Comparison of ENCODE assay signal across 8 cellular contexts in genomic region chr16:2919511-2920255, GRCh38. TPM values are rescaled to one million over a fixed set of nuclear protein-coding genes. Genes with fewer than 3 reads are reported as not detected.
DNase-seq lines count a peak whose midpoint lies in the region; ATAC-seq and TF ChIP-seq lines count a peak whose summit lies in the region.

No MANE protein-coding gene starts in this region.

- H3K9ac ChIP-seq in KMS-11 (no peak overlapping the region), adipocyte (ENCODE audit: low read length) (peak overlapping the region; percentile 51)

- H2AFZ ChIP-seq in KMS-11 (ENCODE audit: low read depth): no peak overlapping the region

- 8 to 14% (median 11%) methylated on average over 13 of the region's 13 CpGs for WGBS in heart left ventricle, 4 donors

- intact Hi-C loops in heart left ventricle (cut with DNase I): loop anchor here in 5 of 10 donors (2.0 to 10.0 kb wide), 4 partner anchors 42 to 145 kb away; partner anchors contain the start of genes ELOB (in 1 of the 5) and ZG16B (in 1 of the 5)

- H3K4me3 ChIP-seq in KMS-11 (IDR thresholded peaks at IDR 0.05; ENCODE audit: insufficient read depth, low read depth, low read length) (no peak overlapping the region), adipocyte (ENCODE audit: low read length) (no peak overlapping the region), heart left ventricle (no peak overlapping the region), retinal pigment epithelial cell (ENCODE audit: low read length) (no peak overlapping the region)

- H3K9me3 ChIP-seq in adipocyte (ENCODE audit: control insufficient read depth, low read length) (no peaks in the 10 kb centered on the region), heart left ventricle (no peaks in the 10 kb centered on the region)

- no peak overlapping the region for H3K4me2 ChIP-seq in KMS-11

- TF ChIP-seq CTCF in KMS-11 (conservative IDR thresholded peaks at IDR 0.05; ENCODE audit: low read depth, low read length) (peak; percentile 95), heart left ventricle (IDR thresholded peaks at IDR 0.05) (peak; percentile 81 to 95 (median 88)), retinal pigment epithelial cell (conservative IDR thresholded peaks at IDR 0.05; ENCODE audit: low read depth, low read length) (peak; percentile 90)

- H3K27me3 ChIP-seq in KMS-11 (ENCODE audit: insufficient read depth, low read depth): no peaks in the 10 kb centered on the region
- H3K27me3 ChIP-seq in adipocyte (replicated peaks; ENCODE audit: control insufficient read depth, insufficient read depth, low read length): no peaks in the 10 kb centered on the region
- H3K27me3 ChIP-seq in heart left ventricle: no peaks in the 10 kb centered on the region

- ATAC-seq in heart left ventricle (peak; percentile 47 to 72 (median 59)), GM19324 (IDR thresholded peaks at IDR 0.05; ENCODE audit: low FRiP score, unreplicated experiment) (no peak)

- H3K36me3 ChIP-seq in KMS-11 (ENCODE audit: insufficient read depth) (no peaks in the 10 kb centered on the region), adipocyte (ENCODE audit: control insufficient read depth, insufficient read depth, low read length, severe bottlenecking) (peaks cover 15% of the 10 kb centered on the region), heart left ventricle (peaks cover 0 to 71% (median 57%) of the 10 kb centered on the region in 9 donors)

- peaks cover 31% of the 10 kb centered on the region for H3K4me1 ChIP-seq in KMS-11 (ENCODE audit: low read depth, poor library complexity, severe bottlenecking)
- peaks cover 15% of the 10 kb centered on the region for H3K4me1 ChIP-seq in adipocyte (ENCODE audit: control insufficient read depth, insufficient read depth, low read length)
- H3K4me1 ChIP-seq in heart left ventricle: peaks cover 0 to 21% (median 7%) of the 10 kb centered on the region in 12 donors

- no peaks in the 10 kb centered on the region for H4K20me1 ChIP-seq in KMS-11 (ENCODE audit: insufficient read depth)

- DNase-seq in DMS153 treated with DMSO at 0.1 percent for 48 hours (lab: John Stamatoyannopoulos, UW; ENCODE audit: unreplicated experiment) (peak; percentile 41), T follicular helper cell (ENCODE audit: low read depth) (peak; percentile 45), adipocyte (ENCODE audit: low read depth) (peak; percentile 87), heart left ventricle (peak in 3 of 5 donors; percentile 39 to 53 (median 43)), retinal pigment epithelial cell (ENCODE audit: low read depth) (no peak), amniotic stem cell (lab: John Stamatoyannopoulos, UW) (no peak)

- TF ChIP-seq POLR2A in heart left ventricle (IDR thresholded peaks at IDR 0.05): no peak

- H3K27ac ChIP-seq in KMS-11 (no peak overlapping the region), heart left ventricle (peak overlapping the region in 9 of 12 donors; percentile 10 to 60 (median 44))

- no peaks in the 10 kb centered on the region for H3K79me2 ChIP-seq in KMS-11 (ENCODE audit: insufficient read depth, low read depth)

RNA-seq across cellular contexts. Expression of gene FLYWCH1, which starts 8.0 kb away (rescaled TPM):
- 10 to 100 TPM; 26.3 to 48.4 (median 34.2) TPM for total RNA-seq in heart left ventricle
- polyA plus RNA-seq in heart left ventricle: 10 to 100 TPM; 28.3 to 29.1 TPM

RNA-seq across cellular contexts. Expression of gene FLYWCH2, which starts 36.7 kb away (rescaled TPM):
- 10 to 100 TPM; 20.1 to 64.1 (median 22.6) TPM for total RNA-seq in heart left ventricle
- polyA plus RNA-seq in heart left ventricle: 10 to 100 TPM; 35.3 to 53.4 TPM

RNA-seq across cellular contexts. Expression of gene KREMEN2, which starts 44.4 kb away (rescaled TPM):
- total RNA-seq in heart left ventricle: under 1 TPM in 1 of 9 donors, not detected in 8; 0.27 TPM
- not detected for polyA plus RNA-seq in heart left ventricle

RNA-seq across cellular contexts. Expression of gene PAQR4, which starts 49.5 kb away (rescaled TPM):
- total RNA-seq in heart left ventricle: 10 to 100 TPM in 1 of 9 donors, 1 to 10 TPM in 8; 6.9 to 16.3 (median 9.0) TPM
- polyA plus RNA-seq in heart left ventricle: 10 to 100 TPM in 1 of 2 donors, 1 to 10 TPM in 1; 8.1 to 15.2 TPM

Comparison
In these comparisons a context has a peak if more than half of its experiments do, and no peak if none do; other contexts are left out.
1. DNase-seq: peak in DMS153 treated with DMSO at 0.1 percent for 48 hours (single experiment), T follicular helper cell (single experiment), adipocyte (single experiment) and heart left ventricle (3 of 5); none in retinal pigment epithelial cell (single experiment) and amniotic stem cell (single experiment).
2. Peak in every context shown above with its lines, with median percentiles within 50 percentile points of each other: CTCF ChIP-seq.